8 cellular contexts compared by ENCODE assay signal in genomic region chr7:76461463-76462101, GRCh38. TPM values are rescaled to one million over a fixed set of nuclear protein-coding genes. Genes with fewer than 3 reads are reported as not detected.
A peak's percentile ranks its signal among the peaks of the same experiment; 100 is the strongest.
DNase-seq lines count a peak whose midpoint lies in the region; ATAC-seq, FAIRE-seq and TF ChIP-seq lines count a peak whose summit lies in the region.
"Not testable (repeated sequence)": the region's sequence is repeated elsewhere in the genome, so short reads cannot be mapped to it uniquely, and the experiment has no call there.

DTX2 (plus strand) TSS chr7:76461709; CDS start chr7:76480510, 18,801 bp downstream.

- H3K4ac ChIP-seq in neuronal stem cell (ENCODE audit: low read length) = not testable (repeated sequence)

- not testable (repeated sequence) for H3K14ac ChIP-seq in neuronal stem cell (ENCODE audit: low read length)

- H3K4me2 ChIP-seq in neuronal stem cell (ENCODE audit: insufficient read depth, low read length, poor library complexity, severe bottlenecking) = not testable (repeated sequence)

- not testable (repeated sequence) for H3K18ac ChIP-seq in neuronal stem cell (ENCODE audit: low read length)

- peak within 1 kb of the TSS; percentile 68 for H2AFZ ChIP-seq in neuronal stem cell (ENCODE audit: low read length)

- peak; percentile 90 for FAIRE-seq in GM12892 (lab: Jason Lieb, UNC)

- H3K4me3 ChIP-seq in WERI-Rb-1 (ENCODE audit: low read depth, low read length) (peak within 1 kb of the TSS; percentile 47), adipocyte (ENCODE audit: low read length) (peak within 1 kb of the TSS; percentile 63), neuronal stem cell (ENCODE audit: low read length in 2 of 2) (peak within 1 kb of the TSS; percentile 45 to 77), testis (peak within 1 kb of the TSS; percentile 61 to 71)

- peak; percentile 98 for ATAC-seq in GM21825 (IDR thresholded peaks at IDR 0.05; ENCODE audit: unreplicated experiment)
- peak; percentile 94 for ATAC-seq in HG03469 (IDR thresholded peaks at IDR 0.05; ENCODE audit: unreplicated experiment)
- peak; percentile 97 for ATAC-seq in Right ventricle myocardium superior (ENCODE audit: poor library complexity)

- not testable (repeated sequence) for H4K91ac ChIP-seq in neuronal stem cell (ENCODE audit: low read depth, low read length, poor library complexity)

- H2AK5ac ChIP-seq in neuronal stem cell (ENCODE audit: low read depth, low read length) = not testable (repeated sequence)

- not testable (repeated sequence) for H3K4me1 ChIP-seq in adipocyte (ENCODE audit: control insufficient read depth, insufficient read depth, low read length); neuronal stem cell (ENCODE audit: control insufficient read depth in 2 of 2, insufficient read depth in 1 of 2, low read depth in 1 of 2, low read length in 2 of 2); testis

- not testable (repeated sequence) for H3K9me3 ChIP-seq in WERI-Rb-1 (ENCODE audit: severe bottlenecking); adipocyte (ENCODE audit: control insufficient read depth, low read length); neuronal stem cell (replicated peaks in 1 of 2; ENCODE audit: control insufficient read depth in 2 of 2, insufficient read depth in 1 of 2, low read depth in 1 of 2, low read length in 2 of 2); testis

- not testable (repeated sequence) for TF ChIP-seq CTCF in WERI-Rb-1 (IDR thresholded peaks at IDR 0.05; ENCODE audit: low read depth, low read length); testis (IDR thresholded peaks at IDR 0.05)

- intact Hi-C loops in Right ventricle myocardium superior (cut with DNase I); testis (cut with DNase I; ENCODE audit: low total_unique reads): not testable (repeated sequence)

- not testable (repeated sequence) for H3K36me3 ChIP-seq in WERI-Rb-1; adipocyte (ENCODE audit: control insufficient read depth, insufficient read depth, low read length, severe bottlenecking); neuronal stem cell (replicated peaks in 1 of 2; ENCODE audit: control insufficient read depth in 2 of 2, insufficient read depth in 2 of 2, low read length in 2 of 2); testis (ENCODE audit: low read depth, missing control alignments)

- not testable (repeated sequence) for TF ChIP-seq POLR2A in GM12892 (IDR thresholded peaks at IDR 0.05; ENCODE audit: low read depth, low read length); testis (IDR thresholded peaks at IDR 0.05)

- H3K27me3 ChIP-seq in WERI-Rb-1 (ENCODE audit: insufficient read depth, low read depth, severe bottlenecking); adipocyte (replicated peaks; ENCODE audit: control insufficient read depth, insufficient read depth, low read length); neuronal stem cell (ENCODE audit: control insufficient read depth in 3 of 3, insufficient read depth in 3 of 3, low read depth in 1 of 3, low read length in 3 of 3); testis: not testable (repeated sequence)

- not testable (repeated sequence) for H2BK120ac ChIP-seq in neuronal stem cell (ENCODE audit: low read depth, low read length)

- not testable (repeated sequence) for DNase-seq in GM12892 (ENCODE audit: insufficient read length); WERI-Rb-1; adipocyte (ENCODE audit: low read depth); Right ventricle myocardium superior; neuronal stem cell (ENCODE audit: low spot score)
- peak; percentile 36 for DNase-seq in testis

- not testable (repeated sequence) for H2BK15ac ChIP-seq in neuronal stem cell (ENCODE audit: low read length)

- H2BK5ac ChIP-seq in neuronal stem cell (ENCODE audit: low read length) = not testable (repeated sequence)

- H2BK12ac ChIP-seq in neuronal stem cell (ENCODE audit: low read length) = not testable (repeated sequence)

- not testable (repeated sequence) for H3K79me1 ChIP-seq in neuronal stem cell (ENCODE audit: low read depth, low read length)

- H3K23ac ChIP-seq in neuronal stem cell (ENCODE audit: low read depth, low read length, poor library complexity) = not testable (repeated sequence)

- WGBS in neuronal stem cell (ENCODE audit: extremely low coverage in 2 of 2, insufficient read length in 2 of 2, insufficient replicate concordance in 1 of 2), 2 donors = no CpG with 5 or more reads among the region's 54 CpGs
- WGBS in testis, 2 donors = no CpG with 5 or more reads among the region's 54 CpGs

- H4K8ac ChIP-seq in neuronal stem cell (ENCODE audit: low read depth, low read length) = not testable (repeated sequence)

- H3K9ac ChIP-seq in adipocyte (ENCODE audit: low read length) (peak within 1 kb of the TSS; percentile 63), neuronal stem cell (ENCODE audit: low read depth, low read length, poor library complexity) (peak within 1 kb of the TSS; percentile 77)

- H3K27ac ChIP-seq in WERI-Rb-1; neuronal stem cell (replicated peaks; ENCODE audit: low read length): not testable (repeated sequence)
- peak within 1 kb of the TSS; percentile 76 to 79 for H3K27ac ChIP-seq in testis

RNA-seq across cellular contexts. Expression of gene DTX2, which starts in this region (rescaled TPM):
- polyA plus RNA-seq in GM12892 (2012; ENCODE audit: missing spikeins) = 6.8 TPM
- total RNA-seq in Right ventricle myocardium superior (5.5 TPM), testis (100 to 1,000 TPM; 200 to 239 TPM)
- 12.1 TPM for polyA plus RNA-seq in neuronal stem cell (2013, experiment 1 of 2)
- 12.0 TPM for polyA plus RNA-seq in neuronal stem cell (2013, experiment 2 of 2)
- polyA plus RNA-seq in testis (ENCODE audit: insufficient read depth, low read depth, low replicate concordance) = 65.1 TPM

Comparison
In these comparisons a context has a peak if more than half of its experiments do, and no peak if none do; other contexts are left out.
1. RNA of gene DTX2 (total RNA-seq): 200 to 239 TPM in testis; 5.5 TPM in Right ventricle myocardium superior (single experiment); every median in the first group is over 10 times any median in the second.
2. Peak in every context shown above with its lines, with median percentiles within 50 percentile points of each other: ATAC-seq and H3K4me3 ChIP-seq.